ENCODE assay signal across 20 cellular contexts in genomic region chr15:63263519-63263918, GRCh38. TPM values are rescaled to one million over a fixed set of nuclear protein-coding genes. Genes with fewer than 3 reads are reported as not detected.
DNase-seq lines count a peak whose midpoint lies in the region; ATAC-seq and TF ChIP-seq lines count a peak whose summit lies in the region.
"Had no signal": no experiment of that assay in that cellular context is flagged by ENCODE, and none has a peak within 500 bp of the region (broad histone marks: within the 10 kb centered on the region; RNA-seq: fewer than 3 reads in every experiment).

No MANE protein-coding gene starts in this region.

- H3K27ac Mint-ChIP-seq in natural killer cell (peak overlapping the region; percentile 5 to 18), progenitor cell of endocrine pancreas (peak overlapping the region; percentile 78)
- no peak overlapping the region for H3K27ac Mint-ChIP-seq in natural killer cell treated with Interleukin-12 subunit alpha and Interleukin-12 subunit beta and Interleukin-15 and Interleukin-18, amount 100 ng/mL, for 72 hours
- peak overlapping the region; percentile 16 for H3K27ac Mint-ChIP-seq in activated naive CD8-positive, alpha-beta T cell
- peak overlapping the region in 1 of 2 donors; percentile 35 for H3K27ac Mint-ChIP-seq in effector memory CD8-positive, alpha-beta T cell
- H3K27ac Mint-ChIP-seq: CD8-positive, alpha-beta T cell; HFFc6 had no signal

- H3K9me3 ChIP-seq in upper lobe of right lung = no peaks in the 10 kb centered on the region
- H3K9me3 ChIP-seq: Peyer's patch had no signal

- H3K27ac ChIP-seq in upper lobe of right lung = no peak overlapping the region
- H3K27ac ChIP-seq: BLaER1, KMS-11, Peyer's patch had no signal

- intact Hi-C loops in natural killer cell (cut with micrococcal nuclease) = no loop called here
- intact Hi-C loops in upper lobe of right lung (cut with DNase I) = no loop called here

- no peak for TF ChIP-seq CTCF in natural killer cell (IDR thresholded peaks at IDR 0.05)
- TF ChIP-seq CTCF in progenitor cell of endocrine pancreas (IDR thresholded peaks at IDR 0.05; ENCODE audit: unreplicated experiment) = no peak
- TF ChIP-seq CTCF in upper lobe of right lung (IDR thresholded peaks at IDR 0.05) = no peak

- ATAC-seq in natural killer cell = no peak
- ATAC-seq in natural killer cell treated with Interleukin-12 subunit alpha and Interleukin-12 subunit beta and Interleukin-15 and Interleukin-18, amount 100 ng/mL, for 72 hours = no peak
- peak; percentile 96 for ATAC-seq in left lobe of liver
- ATAC-seq in upper lobe of right lung = no peak
- ATAC-seq in effector memory CD8-positive, alpha-beta T cell (replicated peaks) = no peak
- ATAC-seq: CD8-positive, alpha-beta T cell; Right ventricle myocardium inferior had no signal

- H3K27me3 Mint-ChIP-seq in natural killer cell (ENCODE audit: low read depth in 2 of 2) (no peaks in the 10 kb centered on the region), progenitor cell of endocrine pancreas (no peaks in the 10 kb centered on the region)
- no peaks in the 10 kb centered on the region for H3K27me3 Mint-ChIP-seq in natural killer cell treated with Interleukin-12 subunit alpha and Interleukin-12 subunit beta and Interleukin-15 and Interleukin-18, amount 100 ng/mL, for 72 hours
- H3K27me3 Mint-ChIP-seq in activated naive CD8-positive, alpha-beta T cell = no peaks in the 10 kb centered on the region
- no peaks in the 10 kb centered on the region for H3K27me3 Mint-ChIP-seq in effector memory CD8-positive, alpha-beta T cell

- no peak for DNase-seq in natural killer cell
- DNase-seq in natural killer cell treated with Interleukin-12 subunit alpha and Interleukin-12 subunit beta and Interleukin-15 and Interleukin-18, amount 100 ng/mL, for 72 hours (ENCODE audit: low spot score) = no peak
- no peak for DNase-seq in left lobe of liver (ENCODE audit: low spot score)
- DNase-seq in progenitor cell of endocrine pancreas (ENCODE audit: low spot score, unreplicated experiment) = no peak
- DNase-seq in upper lobe of right lung = no peak
- DNase-seq in iPS-NIHi7 (ENCODE audit: extremely low spot score) = no peak
- no peak for DNase-seq in effector memory CD8-positive, alpha-beta T cell
- DNase-seq: CD8-positive, alpha-beta T cell; DMS79; HFFc6; MV-4-11; NCI-H1417; NCI-H187; NCI-H226; NK-92 treated with Interleukin-12 subunit alpha and Interleukin-12 subunit beta, amount 100 ng/mL, for 24 hours; Peyer's patch had no signal

- peaks cover 13 to 18% of the 10 kb centered on the region in 2 donors for H3K4me1 Mint-ChIP-seq in natural killer cell
- peaks cover 4 to 8% of the 10 kb centered on the region in 2 donors for H3K4me1 Mint-ChIP-seq in natural killer cell treated with Interleukin-12 subunit alpha and Interleukin-12 subunit beta and Interleukin-15 and Interleukin-18, amount 100 ng/mL, for 72 hours (ENCODE audit: low read depth in 2 of 2)
- peaks cover 2% of the 10 kb centered on the region for H3K4me1 Mint-ChIP-seq in activated naive CD8-positive, alpha-beta T cell (ENCODE audit: low read depth)
- H3K4me1 Mint-ChIP-seq in progenitor cell of endocrine pancreas (ENCODE audit: low read depth) = peaks cover 18% of the 10 kb centered on the region
- H3K4me1 Mint-ChIP-seq in effector memory CD8-positive, alpha-beta T cell (ENCODE audit: low read depth in 2 of 2) = peaks cover 0 to 3% of the 10 kb centered on the region in 2 donors

- no peak overlapping the region for H3K4me3 ChIP-seq in upper lobe of right lung
- H3K4me3 ChIP-seq: BLaER1, Peyer's patch had no signal

- H3K27me3 ChIP-seq in upper lobe of right lung = no peaks in the 10 kb centered on the region
- H3K27me3 ChIP-seq: BLaER1, Peyer's patch had no signal

- H3K36me3 Mint-ChIP-seq in natural killer cell = peaks cover 41% of the 10 kb centered on the region
- peaks cover 33% of the 10 kb centered on the region for H3K36me3 Mint-ChIP-seq in natural killer cell treated with Interleukin-12 subunit alpha and Interleukin-12 subunit beta and Interleukin-15 and Interleukin-18, amount 100 ng/mL, for 72 hours
- peaks cover 12% of the 10 kb centered on the region for H3K36me3 Mint-ChIP-seq in activated naive CD8-positive, alpha-beta T cell
- peaks cover 14% of the 10 kb centered on the region for H3K36me3 Mint-ChIP-seq in progenitor cell of endocrine pancreas (ENCODE audit: insufficient read depth)
- peaks cover 79% of the 10 kb centered on the region for H3K36me3 Mint-ChIP-seq in effector memory CD8-positive, alpha-beta T cell (ENCODE audit: insufficient read depth)

- H3K4me3 Mint-ChIP-seq in natural killer cell (no peak overlapping the region), progenitor cell of endocrine pancreas (ENCODE audit: low read depth) (no peak overlapping the region)
- no peak overlapping the region for H3K4me3 Mint-ChIP-seq in natural killer cell treated with Interleukin-12 subunit alpha and Interleukin-12 subunit beta and Interleukin-15 and Interleukin-18, amount 100 ng/mL, for 72 hours
- H3K4me3 Mint-ChIP-seq in activated naive CD8-positive, alpha-beta T cell = no peak overlapping the region
- H3K4me3 Mint-ChIP-seq in effector memory CD8-positive, alpha-beta T cell = no peak overlapping the region
- H3K4me3 Mint-ChIP-seq: CD8-positive, alpha-beta T cell; HFFc6 had no signal

- peaks cover 60% of the 10 kb centered on the region for H3K36me3 ChIP-seq in upper lobe of right lung

- no peaks in the 10 kb centered on the region for H3K4me1 ChIP-seq in upper lobe of right lung
- H3K4me1 ChIP-seq: BLaER1, Peyer's patch had no signal

- H3K9me3 Mint-ChIP-seq in natural killer cell (no peaks in the 10 kb centered on the region), progenitor cell of endocrine pancreas (ENCODE audit: low read depth) (no peaks in the 10 kb centered on the region)
- H3K9me3 Mint-ChIP-seq in natural killer cell treated with Interleukin-12 subunit alpha and Interleukin-12 subunit beta and Interleukin-15 and Interleukin-18, amount 100 ng/mL, for 72 hours = no peaks in the 10 kb centered on the region
- no peaks in the 10 kb centered on the region for H3K9me3 Mint-ChIP-seq in activated naive CD8-positive, alpha-beta T cell (ENCODE audit: low read depth)
- no peaks in the 10 kb centered on the region for H3K9me3 Mint-ChIP-seq in effector memory CD8-positive, alpha-beta T cell
- H3K9me3 Mint-ChIP-seq: CD8-positive, alpha-beta T cell; HFFc6 had no signal

RNA-seq across cellular contexts. Expression of gene APH1B, which starts 13.9 kb away (rescaled TPM):
- total RNA-seq in natural killer cell (10 to 100 TPM in 1 of 3 donors, 1 to 10 TPM in 2; 8.6 to 12.4 (median 9.9) TPM), left lobe of liver (3.3 TPM), progenitor cell of endocrine pancreas (17.6 and 19.8 TPM in 2 replicates), upper lobe of right lung (20.0 TPM)
- total RNA-seq in natural killer cell treated with Interleukin-12 subunit alpha and Interleukin-12 subunit beta and Interleukin-15 and Interleukin-18, amount 100 ng/mL, for 72 hours = 10 to 100 TPM in 1 of 2 donors, 1 to 10 TPM in 1; 8.7 to 14.7 TPM

Comparison
In these comparisons a context has a peak if more than half of its experiments do, and no peak if none do; other contexts are left out.
1. H3K27ac Mint-ChIP-seq: peak in natural killer cell (2 of 2), activated naive CD8-positive, alpha-beta T cell (single experiment) and progenitor cell of endocrine pancreas (single experiment); none in natural killer cell treated with Interleukin-12 subunit alpha and Interleukin-12 subunit beta and Interleukin-15 and Interleukin-18, amount 100 ng/mL, for 72 hours (0 of 2).